In genomic region chr19:16202320-16203255, GRCh38 we compare ENCODE assay signal across 19 cellular contexts. TPM values are rescaled to one million over a fixed set of nuclear protein-coding genes. Genes with fewer than 3 reads are reported as not detected.
DNase-seq lines count a peak whose midpoint lies in the region; ATAC-seq, FAIRE-seq and TF ChIP-seq lines count a peak whose summit lies in the region.
"Had no signal": no experiment of that assay in that cellular context is flagged by ENCODE, and none has a peak within 500 bp of the region (broad histone marks: within the 10 kb centered on the region; RNA-seq: fewer than 3 reads in every experiment).

No MANE protein-coding gene starts in this region.

- no peak overlapping the region for H2BK15ac ChIP-seq in IMR-90 (ENCODE audit: low read depth, low read length)

- intact Hi-C loops in IMR-90 (cut with micrococcal nuclease), result no loop called here
- intact Hi-C loops in GM12878 (cut with micrococcal nuclease; ENCODE audit: unreplicated experiment), result no loop called here

- TF ChIP-seq CTCF in IMR-90 (conservative IDR thresholded peaks at IDR 0.05; ENCODE audit: low read depth, low read length) (no peak), GM12878 (IDR thresholded peaks at IDR 0.05 in 2 of 3, conservative IDR thresholded peaks at IDR 0.05 in 1 of 3; ENCODE audit: control insufficient read depth in 2 of 3, extremely low read depth in 1 of 3, insufficient read depth in 1 of 3, low read depth in 3 of 3, low read length in 3 of 3) (no peak), neural crest cell (conservative IDR thresholded peaks at IDR 0.05) (no peak)

- no peaks in the 10 kb centered on the region for H3K27me3 Mint-ChIP-seq in neural crest cell (ENCODE audit: low read depth)

- H3K14ac ChIP-seq in IMR-90 (replicated peaks; ENCODE audit: low read depth, low read length), result no peak overlapping the region

- H3K4me2 ChIP-seq in IMR-90 (ENCODE audit: low read depth, low read length) (no peak overlapping the region), GM12878 (ENCODE audit: control insufficient read depth, insufficient read depth) (peak overlapping the region; percentile 42; the same call in 1 of the 2 replicates)

- H4K20me1 ChIP-seq in IMR-90 (ENCODE audit: insufficient read depth, low read length) (peaks cover 47% of the 10 kb centered on the region), GM12878 (ENCODE audit: control insufficient read depth, insufficient read depth) (no peaks in the 10 kb centered on the region; the same call in 1 of the 2 replicates)

- H3K18ac ChIP-seq in IMR-90 (ENCODE audit: low read depth, low read length), result no peak overlapping the region

- no peaks in the 10 kb centered on the region for H3K36me3 Mint-ChIP-seq in neural crest cell (ENCODE audit: low read depth)

- H3K4me1 ChIP-seq in IMR-90 (ENCODE audit: control insufficient read depth, insufficient read depth, low read length) (peaks cover 11% of the 10 kb centered on the region), GM12878 (ENCODE audit: control insufficient read depth, insufficient read depth, low read length) (peaks cover 22% of the 10 kb centered on the region)

- no peaks in the 10 kb centered on the region for H3K9me3 Mint-ChIP-seq in neural crest cell

- H3K56ac ChIP-seq in IMR-90 (ENCODE audit: extremely low read depth, insufficient read depth, low read length), result no peak overlapping the region

- peak overlapping the region; percentile 58 for H3K4me3 Mint-ChIP-seq in neural crest cell

- WGBS in IMR-90 (ENCODE audit: extremely low coverage in 2 of 2, insufficient read length in 1 of 2), 2 experiments, result 94% methylated on average over 10 of the region's 22 CpGs; no CpG with 5 or more reads in 1 of the 2 experiments
- 74% methylated on average over 20 of the region's 22 CpGs for WGBS in GM12878 (ENCODE audit: insufficient coverage, insufficient replicate concordance, low lambda C conversion rate, missing lambda C conversion rate)

- H3K4me3 ChIP-seq in IMR-90 (ENCODE audit: insufficient read depth, low read depth, low read length), result no peak overlapping the region
- H3K4me3 ChIP-seq in GM12878, result no peak overlapping the region
- H3K4me3 ChIP-seq: suprapubic skin had no signal

- TF ChIP-seq POLR2A in IMR-90 (IDR thresholded peaks at IDR 0.05; ENCODE audit: low read depth, low read length), result no peak
- TF ChIP-seq POLR2A in GM12878 (IDR thresholded peaks at IDR 0.05; ENCODE audit: low read depth, low read length), result no peak

- POLR2A ChIA-PET in IMR-90 (lab: Charles Lee; ENCODE audit: unreplicated experiment) (no interaction called here), GM12878 (lab: Charles Lee) (interaction anchor here (0.9 kb wide), 1 partner anchor 161 kb away, joined by 3 read pairs; no protein-coding TSS in a partner anchor)

- peaks cover 24% of the 10 kb centered on the region for H3K9me1 ChIP-seq in IMR-90 (ENCODE audit: insufficient read depth, low read length)

- no peak overlapping the region for H3K27ac Mint-ChIP-seq in neural crest cell (ENCODE audit: unreplicated experiment)

- SMC1A ChIA-PET in GM12878 (lab: Charles Lee; ENCODE audit: uncharacterized antibody, unreplicated experiment), result interaction anchor here (1.1 kb wide), 1 partner anchor 18 kb away, joined by 3 read pairs; the partner anchor contains the start of gene FAM32A

- H2AK9ac ChIP-seq in IMR-90 (replicated peaks; ENCODE audit: low read depth, low read length, poor library complexity), result peak overlapping the region; percentile 6

- peaks cover 24% of the 10 kb centered on the region for H3K79me2 ChIP-seq in GM12878 (ENCODE audit: control insufficient read depth, insufficient read depth, low read length)

- H2AK5ac ChIP-seq in IMR-90 (ENCODE audit: low read depth, low read length), result no peak overlapping the region

- H3K23ac ChIP-seq in IMR-90 (ENCODE audit: low read depth, low read length), result no peak overlapping the region

- peaks cover 27 to 81% of the 10 kb centered on the region in 2 experiments for H3K79me1 ChIP-seq in IMR-90 (ENCODE audit: low read depth in 1 of 2, low read length in 2 of 2)

- RAD21 ChIA-PET in GM12878 (lab: Charles Lee; ENCODE audit: unreplicated experiment), result interaction anchor here (0.8 kb wide), 1 partner anchor 21 kb away, joined by 3 read pairs; no protein-coding TSS in a partner anchor

- H4K91ac ChIP-seq in IMR-90 (ENCODE audit: insufficient read depth, low read depth, low read length), result no peak overlapping the region

- CTCF ChIA-PET in IMR-90 (lab: Yijun Ruan, JAX) (no interaction called here), GM12878 (lab: Yijun Ruan, JAX) (interaction anchor here (0.6 to 1.3 kb wide), 3 partner anchors 161 to 214 kb away, joined by 3 to 4 read pairs (median 4); no protein-coding TSS in a partner anchor)

- H2AFZ ChIP-seq in IMR-90 (replicated peaks; ENCODE audit: low read length, poor library complexity) (no peak overlapping the region), GM12878 (ENCODE audit: control insufficient read depth, low read depth, low read length) (no peak overlapping the region)

- BruUV-seq in IMR-90 (replicated peaks; lab: Mats Ljungman, UMichigan) (no TSS peak), GM12878 (replicated peaks; lab: Mats Ljungman, UMichigan) (no TSS peak)

- H2BK5ac ChIP-seq in IMR-90 (ENCODE audit: low read depth, low read length, poor library complexity, severe bottlenecking), result no peak overlapping the region

- ATAC-seq in IMR-90 (ENCODE audit: low read depth) (no peak), GM12878 (peak; percentile 26), HG02852 (IDR thresholded peaks at IDR 0.05; ENCODE audit: unreplicated experiment) (no peak), GM21360 (IDR thresholded peaks at IDR 0.05; ENCODE audit: unreplicated experiment) (no peak)
- ATAC-seq: esophagus mucosa, left ventricle myocardium superior had no signal

- in situ Hi-C loops in IMR-90 (cut with MboI; ENCODE audit: low sequenced_read_pairs) (no loop called here), GM12878 (cut with MboI) (no loop called here)

- FAIRE-seq in GM12878 (lab: Jason Lieb, UNC) (no peak), urothelium cell line (lab: Jason Lieb, UNC) (no peak)
- FAIRE-seq: RCC 7860, small intestine had no signal

- no peak overlapping the region for H4K5ac ChIP-seq in IMR-90 (ENCODE audit: low read depth, low read length)

- H3K27ac ChIP-seq in IMR-90 (ENCODE audit: insufficient read depth, low read length) (no peak overlapping the region), GM12878 (ENCODE audit: control insufficient read depth, insufficient read depth) (no peak overlapping the region; the same call in 1 of the 2 replicates)
- H3K27ac ChIP-seq: neutrophil, suprapubic skin had no signal

- no peak overlapping the region for H4K8ac ChIP-seq in IMR-90 (ENCODE audit: low read depth in 2 of 2, low read length in 2 of 2)

- no peak for TF ChIP-seq RAD21 in IMR-90 (IDR thresholded peaks at IDR 0.05; ENCODE audit: low read length)
- TF ChIP-seq RAD21 in GM12878 (IDR thresholded peaks at IDR 0.05; ENCODE audit: insufficient read depth, low read depth, low read length), result no peak

- H3K36me3 ChIP-seq in IMR-90 (ENCODE audit: control insufficient read depth, insufficient read depth, low read length) (peaks cover 59% of the 10 kb centered on the region), GM12878 (ENCODE audit: control insufficient read depth in 2 of 2, insufficient read depth in 2 of 2, low read length in 1 of 2) (peaks cover 3 to 13% of the 10 kb centered on the region in 2 experiments; a peak in 3 of 4 replicates)

- H3K27me3 ChIP-seq in IMR-90 (ENCODE audit: control insufficient read depth, insufficient read depth, low read length), result no peaks in the 10 kb centered on the region
- H3K27me3 ChIP-seq in GM12878 (replicated peaks in 1 of 2; ENCODE audit: control insufficient read depth in 2 of 2, insufficient read depth in 2 of 2, low read length in 1 of 2), result no peaks in the 10 kb centered on the region
- H3K27me3 ChIP-seq: neutrophil, suprapubic skin had no signal

- peaks cover 11% of the 10 kb centered on the region for H3K4me1 Mint-ChIP-seq in neural crest cell

- H3K9ac ChIP-seq in IMR-90 (ENCODE audit: low read depth, low read length) (no peak overlapping the region), GM12878 (ENCODE audit: control insufficient read depth, insufficient read depth, low read length) (no peak overlapping the region)

- H3K4ac ChIP-seq in IMR-90 (ENCODE audit: low read depth, low read length), result no peak overlapping the region

- dilution Hi-C loops in IMR-90 (cut with HindIII; ENCODE audit: low sequenced_read_pairs, unreplicated experiment), result no loop called here

- H2BK120ac ChIP-seq in IMR-90 (ENCODE audit: low read depth, low read length), result no peak overlapping the region

- no peak for TF ChIP-seq EP300 in GM12878 (IDR thresholded peaks at IDR 0.05; ENCODE audit: borderline replicate concordance in 1 of 2, control insufficient read depth in 1 of 2, low read depth in 2 of 2, low read length in 2 of 2)

- DNase-seq in D341Med (ENCODE audit: low spot score) (peak; percentile 4), IMR-90 (no peak), GM12878 (ENCODE audit: low read depth, low spot score) (no peak), neural crest cell (ENCODE audit: low read depth, low spot score) (no peak), mucosa of gallbladder (ENCODE audit: low spot score) (no peak), urothelium cell line (ENCODE audit: low spot score) (no peak)
- DNase-seq: activated naive CD4-positive, alpha-beta T cell treated with anti-CD3 and anti-CD28 coated beads, Interleukin-2, amount 50 U/mL, for 16 hours; cerebellar nuclear complex; hypothalamus; left ventricle myocardium superior; NCI-H1417 treated with DMSO at 0.1 percent for 48 hours; NCI-H524 treated with DMSO at 0.1 percent for 48 hours; small intestine had no signal

- no peak overlapping the region for H2BK20ac ChIP-seq in IMR-90 (ENCODE audit: low read depth, low read length)

- no peaks in the 10 kb centered on the region for H3K9me3 ChIP-seq in IMR-90 (ENCODE audit: control insufficient read depth, insufficient read depth, low read length)
- no peaks in the 10 kb centered on the region for H3K9me3 ChIP-seq in GM12878 (replicated peaks; ENCODE audit: control insufficient read depth, insufficient read depth, low read length)
- H3K9me3 ChIP-seq: neutrophil, suprapubic skin had no signal

RNA-seq across cellular contexts. Expression of gene AP1M1, which starts 4.9 kb away (rescaled TPM):
- total RNA-seq in IMR-90 (2012; rRNA removed) (85.1 and 85.8 TPM in 2 replicates), GM12878 (2014; rRNA removed) (60.9 and 74.8 TPM in 2 replicates), GM12878 (2014; rRNA removed; fragmentation: Illumina TruSeq; extraction: Trizol) (26.7 and 28.8 TPM in 2 replicates), GM12878 (2021) (74.7 and 76.5 TPM in 2 replicates), neural crest cell (97.6 and 104 TPM in 2 replicates), mucosa of gallbladder (84.0 TPM)
- polyA plus RNA-seq in IMR-90 (2012; rRNA removed) (97.4 and 99.1 TPM in 2 replicates), GM12878 (2011; rRNA removed) (25.4 and 37.8 TPM in 2 replicates), GM12878 (2014; fragmentation: Illumina TruSeq; extraction: Trizol) (33.8 and 36.8 TPM in 2 replicates), GM12878 (2014; fragmentation: Nextera tagmentation; extraction: Ambion mirVana) (1 to 10 TPM; 1.0 to 5.6 TPM), GM12878 (2014; rRNA removed) (51.6 and 64.7 TPM in 2 replicates), GM12878 (2016; fragmentation: Nextera tagmentation; extraction: Ambion mirVana) (100 to 1,000 TPM; 108 to 116 TPM)
- polyA plus RNA-seq in IMR-90 (2012; cell fraction: cytosol; rRNA removed), result 70.2 and 144 TPM in 2 replicates
- 123 and 181 TPM in 2 replicates for polyA plus RNA-seq in IMR-90 (2012; cell fraction: nucleus; rRNA removed; ENCODE audit: low replicate concordance)
- total RNA-seq in GM12878 (2013; cell fraction: nucleolus; rRNA removed), result 32.4 and 32.5 TPM in 2 replicates
- polyA plus RNA-seq in GM12878 (2011; ENCODE audit: low read depth), result 18.0 TPM
- polyA plus RNA-seq in GM12878 (2011; cell fraction: cytosol; rRNA removed), result 53.3 and 59.2 TPM in 2 replicates
- polyA plus RNA-seq in GM12878 (2011; cell fraction: nucleus; rRNA removed), result 80.0 and 94.6 TPM in 2 replicates
- polyA plus RNA-seq in GM12878 (2012), result 51.9 and 71.8 TPM in 2 replicates
- polyA minus RNA-seq in GM12878 (2011; rRNA and poly(A)+ RNA removed), result 37.5 and 44.4 TPM in 2 replicates
- polyA minus RNA-seq in GM12878 (2011; cell fraction: cytosol; rRNA and poly(A)+ RNA removed), result 26.2 and 33.3 TPM in 2 replicates
- polyA minus RNA-seq in GM12878 (2011; cell fraction: nucleus; rRNA and poly(A)+ RNA removed), result 24.3 and 42.8 TPM in 2 replicates

RNA-seq across cellular contexts. Expression of gene FAM32A, which starts 17.4 kb away (rescaled TPM):
- total RNA-seq in IMR-90 (2012; rRNA removed) (99.2 and 99.5 TPM in 2 replicates), GM12878 (2014; rRNA removed) (66.3 and 66.8 TPM in 2 replicates), GM12878 (2014; rRNA removed; fragmentation: Illumina TruSeq; extraction: Trizol) (63.7 and 71.4 TPM in 2 replicates), GM12878 (2021) (43.2 and 46.1 TPM in 2 replicates), neural crest cell (84.4 and 85.9 TPM in 2 replicates), mucosa of gallbladder (71.6 TPM)
- polyA plus RNA-seq in IMR-90 (2012; rRNA removed) (127 and 130 TPM in 2 replicates), GM12878 (2011; rRNA removed) (104 TPM in 2 replicates), GM12878 (2014; fragmentation: Illumina TruSeq; extraction: Trizol) (52.0 and 72.3 TPM in 2 replicates), GM12878 (2014; fragmentation: Nextera tagmentation; extraction: Ambion mirVana) (10 to 100 TPM; 33.3 to 43.0 TPM), GM12878 (2014; rRNA removed) (74.4 and 75.3 TPM in 2 replicates), GM12878 (2016; fragmentation: Nextera tagmentation; extraction: Ambion mirVana) (100 to 1,000 TPM in 1 of 2 experiments, 10 to 100 TPM in 1; 97.2 to 116 TPM)
- 90.2 and 102 TPM in 2 replicates for polyA plus RNA-seq in IMR-90 (2012; cell fraction: cytosol; rRNA removed)
- 46.1 and 82.1 TPM in 2 replicates for polyA plus RNA-seq in IMR-90 (2012; cell fraction: nucleus; rRNA removed; ENCODE audit: low replicate concordance)
- total RNA-seq in GM12878 (2013; cell fraction: nucleolus; rRNA removed), result 18.0 and 19.0 TPM in 2 replicates
- 40.7 TPM for polyA plus RNA-seq in GM12878 (2011; ENCODE audit: low read depth)
- polyA plus RNA-seq in GM12878 (2011; cell fraction: cytosol; rRNA removed), result 95.9 and 106 TPM in 2 replicates
- polyA plus RNA-seq in GM12878 (2011; cell fraction: nucleus; rRNA removed), result 66.1 and 66.2 TPM in 2 replicates
- 42.9 and 44.6 TPM in 2 replicates for polyA plus RNA-seq in GM12878 (2012)
- polyA minus RNA-seq in GM12878 (2011; rRNA and poly(A)+ RNA removed), result 38.4 and 40.3 TPM in 2 replicates
- polyA minus RNA-seq in GM12878 (2011; cell fraction: cytosol; rRNA and poly(A)+ RNA removed), result 15.2 and 15.9 TPM in 2 replicates
- 7.7 and 12.0 TPM in 2 replicates for polyA minus RNA-seq in GM12878 (2011; cell fraction: nucleus; rRNA and poly(A)+ RNA removed)

RNA-seq across cellular contexts. Expression of gene CIB3, which starts 29.3 kb away (rescaled TPM):
- total RNA-seq in IMR-90 (2012; rRNA removed) (not detected in 2 replicates), GM12878 (2014; rRNA removed) (not detected in 2 replicates), GM12878 (2014; rRNA removed; fragmentation: Illumina TruSeq; extraction: Trizol) (not detected in 2 replicates), GM12878 (2021) (not detected in 2 replicates), neural crest cell (not detected in 2 replicates), mucosa of gallbladder (not detected)
- polyA plus RNA-seq in IMR-90 (2012; rRNA removed) (not detected in 2 replicates), GM12878 (2011; rRNA removed) (not detected in 2 replicates), GM12878 (2014; fragmentation: Illumina TruSeq; extraction: Trizol) (not detected in 2 replicates), GM12878 (2014; fragmentation: Nextera tagmentation; extraction: Ambion mirVana) (under 1 TPM in 1 of 2 experiments, not detected in 1; 0.35 TPM), GM12878 (2014; rRNA removed) (not detected in 2 replicates), GM12878 (2016; fragmentation: Nextera tagmentation; extraction: Ambion mirVana) (not detected)
- not detected in 2 replicates for polyA plus RNA-seq in IMR-90 (2012; cell fraction: cytosol; rRNA removed)
- not detected in 2 replicates for polyA plus RNA-seq in IMR-90 (2012; cell fraction: nucleus; rRNA removed; ENCODE audit: low replicate concordance)
- total RNA-seq in GM12878 (2013; cell fraction: nucleolus; rRNA removed), result not detected in 2 replicates
- polyA plus RNA-seq in GM12878 (2011; ENCODE audit: low read depth), result not detected
- 0.18 TPM in 1 of 2 replicates, not detected in the other for polyA plus RNA-seq in GM12878 (2011; cell fraction: cytosol; rRNA removed)
- 0.19 TPM in 1 of 2 replicates, not detected in the other for polyA plus RNA-seq in GM12878 (2011; cell fraction: nucleus; rRNA removed)
- polyA plus RNA-seq in GM12878 (2012), result not detected in 2 replicates
- polyA minus RNA-seq in GM12878 (2011; rRNA and poly(A)+ RNA removed), result not detected in 2 replicates
- polyA minus RNA-seq in GM12878 (2011; cell fraction: cytosol; rRNA and poly(A)+ RNA removed), result not detected in 2 replicates
- not detected in 2 replicates for polyA minus RNA-seq in GM12878 (2011; cell fraction: nucleus; rRNA and poly(A)+ RNA removed)
- total RNA-seq: esophagus mucosa, left ventricle myocardium superior, suprapubic skin had no signal
- polyA plus RNA-seq: small intestine had no signal

RNA-seq across cellular contexts. Expression of gene HSH2D, which starts 59.1 kb away (rescaled TPM):
- not detected in 2 replicates for total RNA-seq in IMR-90 (2012; rRNA removed)
- not detected in 2 replicates for polyA plus RNA-seq in IMR-90 (2012; rRNA removed)
- polyA plus RNA-seq in IMR-90 (2012; cell fraction: cytosol; rRNA removed), result not detected in 2 replicates
- polyA plus RNA-seq in IMR-90 (2012; cell fraction: nucleus; rRNA removed; ENCODE audit: low replicate concordance), result not detected in 2 replicates
- 70.0 and 81.1 TPM in 2 replicates for total RNA-seq in GM12878 (2013; cell fraction: nucleolus; rRNA removed)
- total RNA-seq in GM12878 (2014; rRNA removed), result 118 and 121 TPM in 2 replicates
- 88.4 and 92.6 TPM in 2 replicates for total RNA-seq in GM12878 (2014; rRNA removed; fragmentation: Illumina TruSeq; extraction: Trizol)
- 81.7 and 87.8 TPM in 2 replicates for total RNA-seq in GM12878 (2021)
- polyA plus RNA-seq in GM12878 (2011; ENCODE audit: low read depth), result 60.0 TPM
- polyA plus RNA-seq in GM12878 (2011; rRNA removed), result 63.2 and 88.2 TPM in 2 replicates
- polyA plus RNA-seq in GM12878 (2011; cell fraction: cytosol; rRNA removed), result 126 and 139 TPM in 2 replicates
- polyA plus RNA-seq in GM12878 (2011; cell fraction: nucleus; rRNA removed), result 119 and 132 TPM in 2 replicates
- 84.2 and 96.9 TPM in 2 replicates for polyA plus RNA-seq in GM12878 (2012)
- 64.8 and 105 TPM in 2 replicates for polyA plus RNA-seq in GM12878 (2014; fragmentation: Illumina TruSeq; extraction: Trizol)
- polyA plus RNA-seq in GM12878 (2014; fragmentation: Nextera tagmentation; extraction: Ambion mirVana), result 10 to 100 TPM; 22.0 to 27.2 TPM
- 141 and 145 TPM in 2 replicates for polyA plus RNA-seq in GM12878 (2014; rRNA removed)
- polyA plus RNA-seq in GM12878 (2016; fragmentation: Nextera tagmentation; extraction: Ambion mirVana), result 10 to 100 TPM; 82.0 to 90.3 TPM
- 31.7 and 67.1 TPM in 2 replicates for polyA minus RNA-seq in GM12878 (2011; rRNA and poly(A)+ RNA removed)
- 19.8 and 25.6 TPM in 2 replicates for polyA minus RNA-seq in GM12878 (2011; cell fraction: cytosol; rRNA and poly(A)+ RNA removed)
- 19.5 and 39.2 TPM in 2 replicates for polyA minus RNA-seq in GM12878 (2011; cell fraction: nucleus; rRNA and poly(A)+ RNA removed)
- not detected in 2 replicates for total RNA-seq in neural crest cell
- total RNA-seq in mucosa of gallbladder, result 14.0 TPM
